Comparison of ENCODE assay signal across 8 cellular contexts in genomic region chr7:816300-816750, GRCh38. TPM values are rescaled to one million over a fixed set of nuclear protein-coding genes. Genes with fewer than 3 reads are reported as not detected.
DNase-seq lines count a peak whose midpoint lies in the region; ATAC-seq, FAIRE-seq and TF ChIP-seq lines count a peak whose summit lies in the region.

No MANE protein-coding gene starts in this region.

- H4K20me1 ChIP-seq in Loucy (ENCODE audit: insufficient read depth, low read length, poor library complexity, severe bottlenecking) (peaks cover 25% of the 10 kb centered on the region), fibroblast of lung (ENCODE audit: control insufficient read depth, extremely low read depth, insufficient read depth, low read length) (peaks cover 3% of the 10 kb centered on the region)

- H3K79me2 ChIP-seq in Loucy (ENCODE audit: insufficient read depth, low read length) (peaks cover 43% of the 10 kb centered on the region), fibroblast of lung (ENCODE audit: control insufficient read depth, insufficient read depth, low read length) (peaks cover 46% of the 10 kb centered on the region)

- peak overlapping the region; percentile 84 for H3K4me2 ChIP-seq in Loucy (ENCODE audit: low read depth, low read length, poor library complexity, severe bottlenecking)
- no peak overlapping the region for H3K4me2 ChIP-seq in fibroblast of lung (ENCODE audit: extremely low read depth, insufficient read depth, low read length)

- H3K4me3 ChIP-seq in Loucy (ENCODE audit: low read length, poor library complexity, severe bottlenecking) (peak overlapping the region; percentile 72), fibroblast of lung (replicated peaks in 1 of 4; ENCODE audit: control extremely low read depth in 1 of 4, insufficient read depth in 1 of 4, low read depth in 3 of 4, low read length in 4 of 4) (peak overlapping the region in 2 of 4 experiments; percentile 57)

- no peaks in the 10 kb centered on the region for H3K9me3 Mint-ChIP-seq in activated T-helper 17 cell treated with anti-CD3 and anti-CD28 coated beads, Interleukin-2, amount 50 U/mL, for 72 hours
- H3K9me3 Mint-ChIP-seq in nephron progenitor cell: peaks cover 19% of the 10 kb centered on the region

- peaks cover 4% of the 10 kb centered on the region for H3K27me3 Mint-ChIP-seq in activated T-helper 17 cell treated with anti-CD3 and anti-CD28 coated beads, Interleukin-2, amount 50 U/mL, for 72 hours
- H3K27me3 Mint-ChIP-seq in nephron progenitor cell (ENCODE audit: low read depth, poor library complexity): peaks cover 3% of the 10 kb centered on the region

- peaks cover 35% of the 10 kb centered on the region for H3K4me1 Mint-ChIP-seq in activated T-helper 17 cell treated with anti-CD3 and anti-CD28 coated beads, Interleukin-2, amount 50 U/mL, for 72 hours
- peaks cover 61% of the 10 kb centered on the region for H3K4me1 Mint-ChIP-seq in nephron progenitor cell

- H3K27ac Mint-ChIP-seq in activated T-helper 17 cell treated with anti-CD3 and anti-CD28 coated beads, Interleukin-2, amount 50 U/mL, for 72 hours: no peak overlapping the region
- peak overlapping the region; percentile 39 for H3K27ac Mint-ChIP-seq in nephron progenitor cell

- peaks cover 38% of the 10 kb centered on the region for H3K36me3 Mint-ChIP-seq in activated T-helper 17 cell treated with anti-CD3 and anti-CD28 coated beads, Interleukin-2, amount 50 U/mL, for 72 hours (ENCODE audit: low read depth)
- peaks cover 31% of the 10 kb centered on the region for H3K36me3 Mint-ChIP-seq in nephron progenitor cell (ENCODE audit: low read depth)

- peak; percentile 97 for DNase-seq in EL
- peak; percentile 100 for DNase-seq in H54 (ENCODE audit: insufficient read length, low spot score)
- peak; percentile 99 for DNase-seq in RPMI8226
- DNase-seq in fibroblast of lung (ENCODE audit: low read depth in 2 of 2): peak; percentile 97
- DNase-seq in nephron progenitor cell: peak; percentile 97
- DNase-seq in stimulated activated naive CD8-positive, alpha-beta T cell treated with anti-CD3 and anti-CD28 coated beads, Interleukin-15, Interleukin-2, amounts not matched to agents 100 U/mL and 50 U/mL, for 24 hours: peak; percentile 97

- peak; percentile 96 for ATAC-seq in activated T-helper 17 cell treated with anti-CD3 and anti-CD28 coated beads, Interleukin-2, amount 50 U/mL, for 72 hours (replicated peaks)
- ATAC-seq in stimulated activated naive CD8-positive, alpha-beta T cell treated with anti-CD3 and anti-CD28 coated beads, Interleukin-15, Interleukin-2, amounts not matched to agents 100 U/mL and 50 U/mL, for 24 hours: peak; percentile 98

- no peak for FAIRE-seq in H54 (lab: Jason Lieb, UNC)

- no peak for TF ChIP-seq CTCF in Loucy (conservative IDR thresholded peaks at IDR 0.05; ENCODE audit: low read length)
- TF ChIP-seq CTCF in fibroblast of lung (conservative IDR thresholded peaks at IDR 0.05 in 1 of 2, IDR thresholded peaks at IDR 0.05 in 1 of 2; ENCODE audit: low read depth in 1 of 2, low read length in 2 of 2): no peak
- no peak for TF ChIP-seq CTCF in nephron progenitor cell (IDR thresholded peaks at IDR 0.05)

- H3K9me3 ChIP-seq in Loucy (ENCODE audit: insufficient read depth, low read depth, low read length) (no peaks in the 10 kb centered on the region), fibroblast of lung (ENCODE audit: control insufficient read depth, insufficient read depth, low read depth, low read length) (no peaks in the 10 kb centered on the region)

- H3K9ac ChIP-seq in Loucy (ENCODE audit: low read depth, low read length, poor library complexity, severe bottlenecking) (no peak overlapping the region), fibroblast of lung (ENCODE audit: insufficient read depth, low read length) (peak overlapping the region; percentile 85)

- H3K36me3 ChIP-seq in Loucy (ENCODE audit: insufficient read depth, low read length) (no peaks in the 10 kb centered on the region), fibroblast of lung (ENCODE audit: control insufficient read depth, insufficient read depth, low read length) (no peaks in the 10 kb centered on the region)

- H2AFZ ChIP-seq in Loucy (ENCODE audit: low read length) (no peak overlapping the region), fibroblast of lung (ENCODE audit: low read length) (no peak overlapping the region)

- H3K27me3 ChIP-seq in Loucy (ENCODE audit: insufficient read depth, low read length, poor library complexity, severe bottlenecking): no peaks in the 10 kb centered on the region
- no peaks in the 10 kb centered on the region for H3K27me3 ChIP-seq in fibroblast of lung (ENCODE audit: control insufficient read depth, insufficient read depth, low read length)

- no peak overlapping the region for H3K27ac ChIP-seq in fibroblast of lung (ENCODE audit: insufficient read depth, low read length)

- H3K4me3 Mint-ChIP-seq in activated T-helper 17 cell treated with anti-CD3 and anti-CD28 coated beads, Interleukin-2, amount 50 U/mL, for 72 hours: peak overlapping the region; percentile 73
- H3K4me3 Mint-ChIP-seq in nephron progenitor cell: peak overlapping the region; percentile 87

- peak; percentile 90 for TF ChIP-seq POLR2A in H54 (IDR thresholded peaks at IDR 0.05; ENCODE audit: low read depth, low read length)

- H3K4me1 ChIP-seq in Loucy (ENCODE audit: insufficient read depth, low read length, poor library complexity, severe bottlenecking): peaks cover 35% of the 10 kb centered on the region
- H3K4me1 ChIP-seq in fibroblast of lung (ENCODE audit: control insufficient read depth, extremely low read depth, insufficient read depth, low read length): peaks cover 22% of the 10 kb centered on the region

- no peaks in the 10 kb centered on the region for H3F3A ChIP-seq in Loucy (ENCODE audit: low read depth)

- H3K9me2 ChIP-seq in Loucy (replicated peaks; ENCODE audit: low read depth, low read length): no peaks in the 10 kb centered on the region

RNA-seq across cellular contexts. Expression of gene SUN1, which starts 16.0 kb away (rescaled TPM):
- total RNA-seq in activated T-helper 17 cell treated with anti-CD3 and anti-CD28 coated beads, Interleukin-2, amount 50 U/mL, for 72 hours: 100 to 1,000 TPM in 1 of 2 donors, 10 to 100 TPM in 1; 46.4 to 103 TPM
- total RNA-seq in fibroblast of lung: 92.7 and 185 TPM in 2 replicates
- polyA plus RNA-seq in fibroblast of lung: 157 and 220 TPM in 2 replicates
- polyA plus RNA-seq in fibroblast of lung (2012): 88.9 and 139 TPM in 2 replicates
- polyA minus RNA-seq in fibroblast of lung (ENCODE audit: low replicate concordance): 247 and 378 TPM in 2 replicates
